ENCODE assay signal across 15 cellular contexts in the genomic region with DNA sequence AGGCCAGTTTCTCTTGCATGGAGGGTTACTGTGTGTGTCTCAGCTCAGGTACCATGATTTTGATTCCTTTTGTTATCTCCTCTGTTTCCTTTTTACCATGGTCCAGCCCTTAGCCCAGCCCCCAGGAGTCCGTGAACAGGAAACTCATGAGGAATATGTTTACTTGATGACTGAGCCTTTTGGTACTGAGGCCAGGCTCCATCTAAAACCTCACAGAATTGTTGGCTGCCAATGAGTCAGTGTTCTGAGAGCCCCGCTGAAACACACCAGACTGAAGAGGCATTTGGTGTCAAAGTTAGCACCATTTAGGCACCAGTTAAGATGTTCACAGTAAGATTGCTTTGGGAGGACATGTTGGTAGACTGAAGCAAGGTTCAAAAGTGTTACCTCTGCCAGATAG.
DNase-seq lines count a peak whose midpoint lies in the region; ATAC-seq, FAIRE-seq and TF ChIP-seq lines count a peak whose summit lies in the region.
"Had no signal": no experiment of that assay in that cellular context is flagged by ENCODE, and none has a peak within 500 bp of the region (broad histone marks: within the 10 kb centered on the region; RNA-seq: fewer than 3 reads in every experiment).

No MANE protein-coding gene starts in this region.

- 0 out of 2 replicates have a peak overlapping the region, but pooled peaks have one; percentile 40 for H4K5ac ChIP-seq in IMR-90 (ENCODE audit: low read depth, low read length)

- H3K27me3 ChIP-seq in IMR-90 (ENCODE audit: control insufficient read depth, insufficient read depth, low read length) = 0 out of 2 replicates have a peak, but pooled peaks cover 2% of the 10 kb centered on the region
- no peaks in the 10 kb centered on the region for H3K27me3 ChIP-seq in bronchial epithelial cell (ENCODE audit: control insufficient read depth, insufficient read depth, low read length)
- H3K27me3 ChIP-seq: transverse colon had no signal

- H2BK15ac ChIP-seq in IMR-90 (ENCODE audit: low read depth, low read length) = peak overlapping the region; percentile 62; the same call in 1 of the 3 replicates

- intact Hi-C loops in IMR-90 (cut with micrococcal nuclease) (loop anchor here (10.0 kb wide), 1 partner anchor 534 kb away; no protein-coding TSS in a partner anchor), mucosa of descending colon (cut with DNase I, micrococcal nuclease) (no loop called here)

- H4K91ac ChIP-seq in IMR-90 (ENCODE audit: insufficient read depth, low read depth, low read length) = peak overlapping the region; percentile 75; the same call in 1 of the 2 replicates

- H3K4me2 ChIP-seq in IMR-90 (ENCODE audit: low read depth, low read length) = peak overlapping the region; percentile 55

- dilution Hi-C loops in IMR-90 (cut with HindIII; ENCODE audit: low sequenced_read_pairs, unreplicated experiment) = no loop called here

- H3K27ac ChIP-seq in IMR-90 (ENCODE audit: insufficient read depth, low read length) = peak overlapping the region; percentile 32; the same call in 1 of the 2 replicates
- H3K27ac ChIP-seq: C4-2B, transverse colon had no signal

- peak overlapping the region; percentile 34 for H3K14ac ChIP-seq in IMR-90 (replicated peaks; ENCODE audit: low read depth, low read length)

- no peaks in the 10 kb centered on the region for H3K9me3 ChIP-seq in IMR-90 (ENCODE audit: control insufficient read depth, insufficient read depth, low read length)
- H3K9me3 ChIP-seq in mucosa of descending colon = no peaks in the 10 kb centered on the region
- H3K9me3 ChIP-seq: transverse colon had no signal

- no peak overlapping the region for H2AK5ac ChIP-seq in IMR-90 (ENCODE audit: low read depth, low read length)

- no CpG with 5 or more reads among the region's 2 CpGs for WGBS in IMR-90 (ENCODE audit: extremely low coverage in 2 of 2, insufficient read length in 1 of 2), 2 experiments

- CTCF ChIA-PET in IMR-90 (lab: Yijun Ruan, JAX) = interaction anchor here (0.5 to 1.7 kb wide), 5 partner anchors 260 to 704 kb away, joined by 3 to 4 read pairs (median 4); no protein-coding TSS in a partner anchor

- no TSS peak for BruUV-seq in IMR-90 (replicated peaks; lab: Mats Ljungman, UMichigan)

- peak overlapping the region; percentile 52 for H3K4ac ChIP-seq in IMR-90 (ENCODE audit: low read depth, low read length)

- peak overlapping the region; percentile 73; the same call in 1 of the 2 replicates for H2BK20ac ChIP-seq in IMR-90 (ENCODE audit: low read depth, low read length)

- in situ Hi-C loops in IMR-90 (cut with MboI; ENCODE audit: low sequenced_read_pairs) = no loop called here

- H2BK120ac ChIP-seq in IMR-90 (ENCODE audit: low read depth, low read length) = peak overlapping the region; percentile 74; the same call in 1 of the 2 replicates

- DNase-seq in AG09309 (ENCODE audit: low read depth) (peak; percentile 45), IMR-90 (peak; percentile 88), bronchial epithelial cell (ENCODE audit: low read depth) (peak; percentile 80), mucosa of descending colon (no peak), left lobe of liver (ENCODE audit: low spot score) (no peak), COLO829 (ENCODE audit: low spot score) (no peak)
- DNase-seq in activated T-cell treated with anti-CD3 and anti-CD28 coated beads, Interleukin-2, amount 50 U/mL, for 1 hour = no peak
- DNase-seq: activated CD8-positive, alpha-beta memory T cell treated with anti-CD3 and anti-CD28 coated beads for 24 hours; effector memory CD4-positive, alpha-beta T cell; H9; NCI-H2081; right cardiac atrium; transverse colon had no signal

- H3K79me1 ChIP-seq in IMR-90 (ENCODE audit: low read depth in 1 of 2, low read length in 2 of 2) = no peaks in the 10 kb centered on the region

- H3K36me3 ChIP-seq in IMR-90 (ENCODE audit: control insufficient read depth, insufficient read depth, low read length) = no peaks in the 10 kb centered on the region
- H3K36me3 ChIP-seq in bronchial epithelial cell (ENCODE audit: control insufficient read depth, insufficient read depth, low read length) = no peaks in the 10 kb centered on the region
- no peaks in the 10 kb centered on the region for H3K36me3 ChIP-seq in mucosa of descending colon (ENCODE audit: low read depth)
- H3K36me3 ChIP-seq: transverse colon had no signal

- H2AK9ac ChIP-seq in IMR-90 (replicated peaks; ENCODE audit: low read depth, low read length, poor library complexity) = no peak overlapping the region

- H3K4me1 ChIP-seq in IMR-90 (ENCODE audit: control insufficient read depth, insufficient read depth, low read length) (peaks cover 3% of the 10 kb centered on the region; the same call in 1 of the 2 replicates), mucosa of descending colon (ENCODE audit: low read depth) (no peaks in the 10 kb centered on the region)

- ATAC-seq in IMR-90 (ENCODE audit: low read depth) = peak; percentile 95
- peak; percentile 15 for ATAC-seq in mucosa of descending colon
- no peak for ATAC-seq in left lobe of liver
- no peak for ATAC-seq in HG02759 (IDR thresholded peaks at IDR 0.05; ENCODE audit: unreplicated experiment)

- peak overlapping the region; percentile 79 for H2AFZ ChIP-seq in IMR-90 (replicated peaks; ENCODE audit: low read length, poor library complexity)

- peak overlapping the region; percentile 63 to 81 for H4K8ac ChIP-seq in IMR-90 (ENCODE audit: low read depth in 2 of 2, low read length in 2 of 2)

- FAIRE-seq in bronchial epithelial cell (lab: Jason Lieb, UNC) = no peak

- TF ChIP-seq POLR2A in IMR-90 (IDR thresholded peaks at IDR 0.05; ENCODE audit: low read depth, low read length) = no peak

- H2BK5ac ChIP-seq in IMR-90 (ENCODE audit: low read depth, low read length, poor library complexity, severe bottlenecking) = no peak overlapping the region

- no peak for TF ChIP-seq RAD21 in IMR-90 (IDR thresholded peaks at IDR 0.05; ENCODE audit: low read length)

- no peak overlapping the region for H3K9ac ChIP-seq in IMR-90 (ENCODE audit: low read depth, low read length)

- H3K18ac ChIP-seq in IMR-90 (ENCODE audit: low read depth, low read length) = 0 out of 2 replicates have a peak overlapping the region, but pooled peaks have one; percentile 42

- TF ChIP-seq CTCF in AG09309 (IDR thresholded peaks at IDR 0.05; ENCODE audit: control insufficient read depth, insufficient read depth, low read depth, low read length, missing control alignments) (no peak), IMR-90 (conservative IDR thresholded peaks at IDR 0.05; ENCODE audit: low read depth, low read length) (no peak), bronchial epithelial cell (IDR thresholded peaks at IDR 0.05; ENCODE audit: insufficient read depth, low read length, severe bottlenecking) (no peak), mucosa of descending colon (IDR thresholded peaks at IDR 0.05) (no peak)

- POLR2A ChIA-PET in IMR-90 (lab: Charles Lee; ENCODE audit: unreplicated experiment) = no interaction called here

- H3K56ac ChIP-seq in IMR-90 (ENCODE audit: extremely low read depth, insufficient read depth, low read length) = no peak overlapping the region

- peaks cover 4% of the 10 kb centered on the region; the same call in 1 of the 2 replicates for H3K9me1 ChIP-seq in IMR-90 (ENCODE audit: insufficient read depth, low read length)

- no peaks in the 10 kb centered on the region for H4K20me1 ChIP-seq in IMR-90 (ENCODE audit: insufficient read depth, low read length)

- H3K4me3 ChIP-seq in AG09309 (ENCODE audit: control insufficient read depth, low read depth, low read length) (no peak overlapping the region), IMR-90 (ENCODE audit: insufficient read depth, low read depth, low read length) (no peak overlapping the region), bronchial epithelial cell (ENCODE audit: low read depth, low read length) (no peak overlapping the region), mucosa of descending colon (no peak overlapping the region)
- H3K4me3 ChIP-seq: transverse colon had no signal

- no peak overlapping the region for H3K23ac ChIP-seq in IMR-90 (ENCODE audit: low read depth, low read length)

TF ChIP-seq in IMR-90, 13 proteins besides CTCF, POLR2A, EP300 and RAD21:
- TF ChIP-seq RFX5 (IDR thresholded peaks at IDR 0.05; ENCODE audit: low read depth, low read length) (no peak), CEBPB (IDR thresholded peaks at IDR 0.05; ENCODE audit: low read depth, low read length) (no peak), MAFK (IDR thresholded peaks at IDR 0.05; ENCODE audit: low read depth, low read length) (no peak), RCOR1 (IDR thresholded peaks at IDR 0.05; ENCODE audit: insufficient replicate concordance, low read length) (no peak), BHLHE40 (IDR thresholded peaks at IDR 0.05; ENCODE audit: low read depth, low read length) (peak; percentile 57), SMC3 (IDR thresholded peaks at IDR 0.05; ENCODE audit: low read depth, low read length) (0 out of 2 replicates have a peak, but pooled peaks have one; percentile 7), FOS (IDR thresholded peaks at IDR 0.05; ENCODE audit: low read depth, low read length) (peak; percentile 65), MAZ (IDR thresholded peaks at IDR 0.05; ENCODE audit: borderline replicate concordance, low read depth, low read length) (no peak), MXI1 (IDR thresholded peaks at IDR 0.05; ENCODE audit: borderline replicate concordance, low read depth, low read length) (no peak), CHD1 (IDR thresholded peaks at IDR 0.05; ENCODE audit: low read depth, low read length) (no peak), NFE2L2 (IDR thresholded peaks at IDR 0.05; ENCODE audit: low read depth, low read length) (0 out of 2 replicates have a peak, but pooled peaks have one; percentile 11)
- TF ChIP-seq, protein P1, sequence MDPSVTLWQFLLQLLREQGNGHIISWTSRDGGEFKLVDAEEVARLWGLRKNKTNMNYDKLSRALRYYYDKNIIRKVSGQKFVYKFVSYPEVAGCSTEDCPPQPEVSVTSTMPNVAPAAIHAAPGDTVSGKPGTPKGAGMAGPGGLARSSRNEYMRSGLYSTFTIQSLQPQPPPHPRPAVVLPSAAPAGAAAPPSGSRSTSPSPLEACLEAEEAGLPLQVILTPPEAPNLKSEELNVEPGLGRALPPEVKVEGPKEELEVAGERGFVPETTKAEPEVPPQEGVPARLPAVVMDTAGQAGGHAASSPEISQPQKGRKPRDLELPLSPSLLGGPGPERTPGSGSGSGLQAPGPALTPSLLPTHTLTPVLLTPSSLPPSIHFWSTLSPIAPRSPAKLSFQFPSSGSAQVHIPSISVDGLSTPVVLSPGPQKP (IDR thresholded peaks at IDR 0.05; ENCODE audit: borderline replicate concordance, low read depth, low read length) = no peak
- TF ChIP-seq, protein P2, sequence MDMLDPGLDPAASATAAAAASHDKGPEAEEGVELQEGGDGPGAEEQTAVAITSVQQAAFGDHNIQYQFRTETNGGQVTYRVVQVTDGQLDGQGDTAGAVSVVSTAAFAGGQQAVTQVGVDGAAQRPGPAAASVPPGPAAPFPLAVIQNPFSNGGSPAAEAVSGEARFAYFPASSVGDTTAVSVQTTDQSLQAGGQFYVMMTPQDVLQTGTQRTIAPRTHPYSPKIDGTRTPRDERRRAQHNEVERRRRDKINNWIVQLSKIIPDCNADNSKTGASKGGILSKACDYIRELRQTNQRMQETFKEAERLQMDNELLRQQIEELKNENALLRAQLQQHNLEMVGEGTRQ (IDR thresholded peaks at IDR 0.05; ENCODE audit: low read depth, low read length) = no peak
TF ChIP-seq in IMR-90: peak in this region for 4.

Comparison
In these comparisons a context has a peak if more than half of its experiments do, and no peak if none do; other contexts are left out.
1. DNase-seq: peak in AG09309 (single experiment), IMR-90 (single experiment) and bronchial epithelial cell (single experiment); none in mucosa of descending colon (0 of 3), activated T-cell treated with anti-CD3 and anti-CD28 coated beads, Interleukin-2, amount 50 U/mL, for 1 hour (single experiment), left lobe of liver (single experiment) and COLO829 (single experiment).
2. ATAC-seq: peak in IMR-90 (single experiment) and mucosa of descending colon (single experiment); none in left lobe of liver (single experiment) and HG02759 (single experiment).